1 cellular context compared by ENCODE assay signal in genomic region chr13:74024856-74025255, GRCh38.
TF ChIP-seq lines count a peak whose summit lies in the region.

No MANE protein-coding gene starts in this region.

TF ChIP-seq in SK-N-SH, 30 proteins besides CTCF, POLR2A, EP300 and RAD21:
- no peak for TF ChIP-seq MXI1 (IDR thresholded peaks at IDR 0.05; ENCODE audit: low read depth, low read length)
- TF ChIP-seq SIN3A (IDR thresholded peaks at IDR 0.05; ENCODE audit: borderline replicate concordance, low read depth, low read length), result no peak
- TF ChIP-seq TCF12 (IDR thresholded peaks at IDR 0.05), result no peak
- TF ChIP-seq SMC3 (IDR thresholded peaks at IDR 0.05; ENCODE audit: low read depth, low read length), result no peak
